ENCODE assay signal across 13 cellular contexts in genomic region chr9:113464672-113465271, GRCh38. TPM values are rescaled to one million over a fixed set of nuclear protein-coding genes. Genes with fewer than 3 reads are reported as not detected.
DNase-seq lines count a peak whose midpoint lies in the region; ATAC-seq and TF ChIP-seq lines count a peak whose summit lies in the region.
"Had no signal": no experiment of that assay in that cellular context is flagged by ENCODE, and none has a peak within 500 bp of the region (broad histone marks: within the 10 kb centered on the region; RNA-seq: fewer than 3 reads in every experiment).

No MANE protein-coding gene starts in this region.

- no peak overlapping the region for H3K27ac Mint-ChIP-seq in progenitor cell of endocrine pancreas
- no peak overlapping the region for H3K27ac Mint-ChIP-seq in CD4-positive, alpha-beta T cell
- H3K27ac Mint-ChIP-seq: activated CD4-positive, alpha-beta memory T cell treated with anti-CD3 and anti-CD28 coated beads, Interleukin-2, amount 10 ng/mL, durations not matched to agents 7 days and 5 days; activated naive CD4-positive, alpha-beta T cell treated with anti-CD3 and anti-CD28 coated beads, Interleukin-2, amount 10 ng/mL, durations not matched to agents 7 days and 5 days had no signal

- H3K36me3 Mint-ChIP-seq in progenitor cell of endocrine pancreas (ENCODE audit: insufficient read depth): peaks cover 2% of the 10 kb centered on the region
- no peaks in the 10 kb centered on the region for H3K36me3 Mint-ChIP-seq in CD4-positive, alpha-beta T cell (ENCODE audit: low read depth)
- H3K36me3 Mint-ChIP-seq: activated naive CD4-positive, alpha-beta T cell treated with anti-CD3 and anti-CD28 coated beads, Interleukin-2, amount 10 ng/mL, durations not matched to agents 7 days and 5 days had no signal

- DNase-seq in BE2C: no peak
- DNase-seq in IMR-90: no peak
- no peak for DNase-seq in fibroblast of lung (ENCODE audit: low read depth in 2 of 2)
- no peak for DNase-seq in progenitor cell of endocrine pancreas (ENCODE audit: low spot score, unreplicated experiment)
- DNase-seq in uterus: no peak
- DNase-seq in CD4-positive, alpha-beta T cell: no peak
- DNase-seq in AML-193 (lab: John Stamatoyannopoulos, UW): no peak
- no peak for DNase-seq in NCI-H1417 (lab: John Stamatoyannopoulos, UW)
- DNase-seq: activated CD4-positive, alpha-beta memory T cell treated with anti-CD3 and anti-CD28 coated beads, Interleukin-2, amount 10 ng/mL, durations not matched to agents 7 days and 5 days; activated naive CD4-positive, alpha-beta T cell treated with anti-CD3 and anti-CD28 coated beads, Interleukin-2, amount 10 ng/mL, durations not matched to agents 7 days and 5 days; NCI-H2227 treated with DMSO at 0.1 percent for 48 hours; Peyer's patch; stimulated activated CD4-positive, alpha-beta T cell treated with anti-CD3 and anti-CD28 coated beads, Interleukin-15, amount 100 ng/mL, for 24 hours had no signal

- no peak overlapping the region for H2BK15ac ChIP-seq in IMR-90 (ENCODE audit: low read depth, low read length)

- H3K4me2 ChIP-seq in IMR-90 (ENCODE audit: low read depth, low read length) (no peak overlapping the region), fibroblast of lung (ENCODE audit: extremely low read depth, insufficient read depth, low read length) (peak overlapping the region; percentile 45)

- H3K4me3 ChIP-seq in BE2C (ENCODE audit: low read depth, low read length) (peak overlapping the region; percentile 80), IMR-90 (ENCODE audit: insufficient read depth, low read depth, low read length) (no peak overlapping the region), fibroblast of lung (replicated peaks in 1 of 4; ENCODE audit: control extremely low read depth in 1 of 4, insufficient read depth in 1 of 4, low read depth in 3 of 4, low read length in 4 of 4) (no peak overlapping the region), uterus (no peak overlapping the region)

- no peak overlapping the region for H3K18ac ChIP-seq in IMR-90 (ENCODE audit: low read depth, low read length)

- peaks cover 33% of the 10 kb centered on the region for H3K4me1 Mint-ChIP-seq in progenitor cell of endocrine pancreas (ENCODE audit: low read depth)
- H3K4me1 Mint-ChIP-seq in CD4-positive, alpha-beta T cell (ENCODE audit: low read depth): no peaks in the 10 kb centered on the region
- H3K4me1 Mint-ChIP-seq: activated CD4-positive, alpha-beta memory T cell treated with anti-CD3 and anti-CD28 coated beads, Interleukin-2, amount 10 ng/mL, durations not matched to agents 7 days and 5 days; activated naive CD4-positive, alpha-beta T cell treated with anti-CD3 and anti-CD28 coated beads, Interleukin-2, amount 10 ng/mL, durations not matched to agents 7 days and 5 days had no signal

- ATAC-seq in IMR-90 (ENCODE audit: low read depth): no peak
- ATAC-seq in CD4-positive, alpha-beta T cell (ENCODE audit: poor library complexity): no peak

- CTCF ChIA-PET in IMR-90 (lab: Yijun Ruan, JAX): no interaction called here
- CTCF ChIA-PET in CD4-positive, alpha-beta T cell (lab: Charles Lee): no interaction called here

- no peaks in the 10 kb centered on the region for H3K79me2 ChIP-seq in fibroblast of lung (ENCODE audit: control insufficient read depth, insufficient read depth, low read length)

- H4K20me1 ChIP-seq in IMR-90 (ENCODE audit: insufficient read depth, low read length): no peaks in the 10 kb centered on the region
- no peaks in the 10 kb centered on the region for H4K20me1 ChIP-seq in fibroblast of lung (ENCODE audit: control insufficient read depth, extremely low read depth, insufficient read depth, low read length)

- H2BK120ac ChIP-seq in IMR-90 (ENCODE audit: low read depth, low read length): no peak overlapping the region

- dilution Hi-C loops in IMR-90 (cut with HindIII; ENCODE audit: low sequenced_read_pairs, unreplicated experiment): no loop called here

- WGBS in IMR-90 (ENCODE audit: extremely low coverage in 2 of 2, insufficient read length in 1 of 2), 2 experiments: 100% methylated on average over 1 of the region's 5 CpGs; no CpG with 5 or more reads in 1 of the 2 experiments

- H3K9me1 ChIP-seq in IMR-90 (ENCODE audit: insufficient read depth, low read length): no peaks in the 10 kb centered on the region; the same call in 1 of the 2 replicates

- H4K91ac ChIP-seq in IMR-90 (ENCODE audit: insufficient read depth, low read depth, low read length): no peak overlapping the region

- in situ Hi-C loops in IMR-90 (cut with MboI; ENCODE audit: low sequenced_read_pairs): no loop called here

- no peak overlapping the region for H2AK9ac ChIP-seq in IMR-90 (replicated peaks; ENCODE audit: low read depth, low read length, poor library complexity)

- no peak overlapping the region for H3K4ac ChIP-seq in IMR-90 (ENCODE audit: low read depth, low read length)

- H3K27me3 Mint-ChIP-seq in progenitor cell of endocrine pancreas: peaks cover 16% of the 10 kb centered on the region
- H3K27me3 Mint-ChIP-seq in CD4-positive, alpha-beta T cell: no peaks in the 10 kb centered on the region
- H3K27me3 Mint-ChIP-seq: activated CD4-positive, alpha-beta memory T cell treated with anti-CD3 and anti-CD28 coated beads, Interleukin-2, amount 10 ng/mL, durations not matched to agents 7 days and 5 days had no signal

- H3K36me3 ChIP-seq in BE2C (no peaks in the 10 kb centered on the region), IMR-90 (ENCODE audit: control insufficient read depth, insufficient read depth, low read length) (no peaks in the 10 kb centered on the region), fibroblast of lung (ENCODE audit: control insufficient read depth, insufficient read depth, low read length) (no peaks in the 10 kb centered on the region), uterus (no peaks in the 10 kb centered on the region)
- H3K36me3 ChIP-seq: Peyer's patch had no signal

- H4K5ac ChIP-seq in IMR-90 (ENCODE audit: low read depth, low read length): no peak overlapping the region

- H2BK20ac ChIP-seq in IMR-90 (ENCODE audit: low read depth, low read length): no peak overlapping the region

- H3K79me1 ChIP-seq in IMR-90 (ENCODE audit: low read depth in 1 of 2, low read length in 2 of 2): no peaks in the 10 kb centered on the region

- H3K23ac ChIP-seq in IMR-90 (ENCODE audit: low read depth, low read length): no peak overlapping the region

- H2BK5ac ChIP-seq in IMR-90 (ENCODE audit: low read depth, low read length, poor library complexity, severe bottlenecking): no peak overlapping the region

- H3K4me1 ChIP-seq in BE2C (no peaks in the 10 kb centered on the region), IMR-90 (ENCODE audit: control insufficient read depth, insufficient read depth, low read length) (peaks cover 6% of the 10 kb centered on the region; the same call in 1 of the 2 replicates), fibroblast of lung (ENCODE audit: control insufficient read depth, extremely low read depth, insufficient read depth, low read length) (peaks cover 2% of the 10 kb centered on the region), uterus (no peaks in the 10 kb centered on the region)

- H3K14ac ChIP-seq in IMR-90 (replicated peaks; ENCODE audit: low read depth, low read length): 0 out of 2 replicates have a peak overlapping the region, but pooled peaks have one; percentile 11

- H3K9me3 Mint-ChIP-seq in progenitor cell of endocrine pancreas (ENCODE audit: low read depth): no peaks in the 10 kb centered on the region
- H3K9me3 Mint-ChIP-seq in CD4-positive, alpha-beta T cell: peaks cover 5% of the 10 kb centered on the region

- no peak for TF ChIP-seq CTCF in BE2C (IDR thresholded peaks at IDR 0.05; ENCODE audit: low read depth, low read length)
- TF ChIP-seq CTCF in IMR-90 (conservative IDR thresholded peaks at IDR 0.05; ENCODE audit: low read depth, low read length): no peak
- no peak for TF ChIP-seq CTCF in fibroblast of lung (conservative IDR thresholded peaks at IDR 0.05 in 1 of 2, IDR thresholded peaks at IDR 0.05 in 1 of 2; ENCODE audit: low read depth in 1 of 2, low read length in 2 of 2)
- TF ChIP-seq CTCF in progenitor cell of endocrine pancreas (IDR thresholded peaks at IDR 0.05; ENCODE audit: unreplicated experiment): no peak
- no peak for TF ChIP-seq CTCF in uterus (IDR thresholded peaks at IDR 0.05)
- no peak for TF ChIP-seq CTCF in CD4-positive, alpha-beta T cell (IDR thresholded peaks at IDR 0.05)

- no peak overlapping the region for H3K9ac ChIP-seq in IMR-90 (ENCODE audit: low read depth, low read length)
- no peak overlapping the region for H3K9ac ChIP-seq in fibroblast of lung (ENCODE audit: insufficient read depth, low read length)

- H3K4me3 Mint-ChIP-seq in progenitor cell of endocrine pancreas (ENCODE audit: low read depth): peak overlapping the region; percentile 77
- H3K4me3 Mint-ChIP-seq in CD4-positive, alpha-beta T cell: no peak overlapping the region
- H3K4me3 Mint-ChIP-seq: activated CD4-positive, alpha-beta memory T cell treated with anti-CD3 and anti-CD28 coated beads, Interleukin-2, amount 10 ng/mL, durations not matched to agents 7 days and 5 days; activated naive CD4-positive, alpha-beta T cell treated with anti-CD3 and anti-CD28 coated beads, Interleukin-2, amount 10 ng/mL, durations not matched to agents 7 days and 5 days had no signal

- H3K9me3 ChIP-seq in BE2C (no peaks in the 10 kb centered on the region), IMR-90 (ENCODE audit: control insufficient read depth, insufficient read depth, low read length) (no peaks in the 10 kb centered on the region), fibroblast of lung (ENCODE audit: control insufficient read depth, insufficient read depth, low read depth, low read length) (no peaks in the 10 kb centered on the region), uterus (no peaks in the 10 kb centered on the region)
- no peaks in the 10 kb centered on the region for H3K9me3 ChIP-seq in CD4-positive, alpha-beta T cell (ENCODE audit: control insufficient read depth, low read length)
- H3K9me3 ChIP-seq: Peyer's patch had no signal

- no peaks in the 10 kb centered on the region for H3K27me3 ChIP-seq in BE2C
- H3K27me3 ChIP-seq in IMR-90 (ENCODE audit: control insufficient read depth, insufficient read depth, low read length): peaks cover 15% of the 10 kb centered on the region
- peaks cover 2% of the 10 kb centered on the region for H3K27me3 ChIP-seq in fibroblast of lung (ENCODE audit: control insufficient read depth, insufficient read depth, low read length)
- H3K27me3 ChIP-seq in uterus: no peaks in the 10 kb centered on the region
- no peaks in the 10 kb centered on the region for H3K27me3 ChIP-seq in CD4-positive, alpha-beta T cell (ENCODE audit: control insufficient read depth, insufficient read depth, low read length)
- H3K27me3 ChIP-seq: Peyer's patch had no signal

- no peak overlapping the region for H4K8ac ChIP-seq in IMR-90 (ENCODE audit: low read depth in 2 of 2, low read length in 2 of 2)

- POLR2A ChIA-PET in IMR-90 (lab: Charles Lee; ENCODE audit: unreplicated experiment): no interaction called here
- POLR2A ChIA-PET in CD4-positive, alpha-beta T cell (lab: Charles Lee): no interaction called here

- intact Hi-C loops in IMR-90 (cut with micrococcal nuclease): no loop called here
- intact Hi-C loops in uterus (cut with DNase I; ENCODE audit: low total_unique reads): no loop called here
- intact Hi-C loops in CD4-positive, alpha-beta T cell (cut with DNase I, micrococcal nuclease): no loop called here

- TF ChIP-seq POLR2A in IMR-90 (IDR thresholded peaks at IDR 0.05; ENCODE audit: low read depth, low read length) (no peak), uterus (IDR thresholded peaks at IDR 0.05) (no peak)

- no TSS peak for BruUV-seq in IMR-90 (replicated peaks; lab: Mats Ljungman, UMichigan)

- no peak overlapping the region for H3K27ac ChIP-seq in IMR-90 (ENCODE audit: insufficient read depth, low read length)
- no peak overlapping the region for H3K27ac ChIP-seq in fibroblast of lung (ENCODE audit: insufficient read depth, low read length)
- no peak overlapping the region for H3K27ac ChIP-seq in uterus
- no peak overlapping the region for H3K27ac ChIP-seq in CD4-positive, alpha-beta T cell (ENCODE audit: low read depth, low read length)

- H3K56ac ChIP-seq in IMR-90 (ENCODE audit: extremely low read depth, insufficient read depth, low read length): no peak overlapping the region

- no peak for TF ChIP-seq RAD21 in IMR-90 (IDR thresholded peaks at IDR 0.05; ENCODE audit: low read length)

- H2AFZ ChIP-seq in IMR-90 (replicated peaks; ENCODE audit: low read length, poor library complexity): no peak overlapping the region
- H2AFZ ChIP-seq in fibroblast of lung (ENCODE audit: low read length): no peak overlapping the region

- H2AK5ac ChIP-seq in IMR-90 (ENCODE audit: low read depth, low read length): no peak overlapping the region

RNA-seq across cellular contexts. Expression of gene RGS3, which starts 1.2 kb away (rescaled TPM):
- polyA plus RNA-seq in BE2C (2012; ENCODE audit: insufficient read depth, insufficient read length, low read depth): 103 TPM
- total RNA-seq in IMR-90 (2012; rRNA removed) (51.8 and 53.3 TPM in 2 replicates), fibroblast of lung (49.8 and 74.3 TPM in 2 replicates), progenitor cell of endocrine pancreas (39.3 and 44.2 TPM in 2 replicates), uterus (10 to 100 TPM; 16.2 to 75.6 (median 54.9) TPM)
- polyA plus RNA-seq in IMR-90 (2012; rRNA removed) (65.6 and 68.7 TPM in 2 replicates), fibroblast of lung (48.1 and 58.4 TPM in 2 replicates)
- 40.0 and 73.3 TPM in 2 replicates for polyA plus RNA-seq in IMR-90 (2012; cell fraction: cytosol; rRNA removed)
- polyA plus RNA-seq in IMR-90 (2012; cell fraction: nucleus; rRNA removed; ENCODE audit: low replicate concordance): 93.2 and 94.6 TPM in 2 replicates
- polyA plus RNA-seq in fibroblast of lung (2012): 43.9 and 59.7 TPM in 2 replicates
- polyA minus RNA-seq in fibroblast of lung (ENCODE audit: low replicate concordance): 35.9 and 49.6 TPM in 2 replicates
- 1 to 10 TPM; 6.1 to 7.5 TPM for total RNA-seq in CD4-positive, alpha-beta T cell

RNA-seq across cellular contexts. Expression of gene C9orf43, which starts 54.2 kb away (rescaled TPM):
- 3.3 TPM for polyA plus RNA-seq in BE2C (2012; ENCODE audit: insufficient read depth, insufficient read length, low read depth)
- 0.28 and 0.36 TPM in 2 replicates for total RNA-seq in IMR-90 (2012; rRNA removed)
- 0.24 and 0.46 TPM in 2 replicates for polyA plus RNA-seq in IMR-90 (2012; rRNA removed)
- 0.03 and 0.18 TPM in 2 replicates for polyA plus RNA-seq in IMR-90 (2012; cell fraction: cytosol; rRNA removed)
- 0.28 and 0.56 TPM in 2 replicates for polyA plus RNA-seq in IMR-90 (2012; cell fraction: nucleus; rRNA removed; ENCODE audit: low replicate concordance)
- total RNA-seq in fibroblast of lung: 0.50 and 0.51 TPM in 2 replicates
- 0.25 and 0.61 TPM in 2 replicates for polyA plus RNA-seq in fibroblast of lung
- 0.26 and 0.35 TPM in 2 replicates for polyA plus RNA-seq in fibroblast of lung (2012)
- not detected in 2 replicates for polyA minus RNA-seq in fibroblast of lung (ENCODE audit: low replicate concordance)
- total RNA-seq in progenitor cell of endocrine pancreas: 0.51 and 1.6 TPM in 2 replicates
- total RNA-seq in uterus: 1 to 10 TPM in 1 of 4 donors, under 1 TPM in 2, not detected in 1; 0.21 to 3.3 (median 0.58) TPM
- under 1 TPM; 0.60 to 0.95 TPM for total RNA-seq in CD4-positive, alpha-beta T cell

RNA-seq across cellular contexts. Expression of gene POLE3, which starts 54.3 kb away (rescaled TPM):
- 154 TPM for polyA plus RNA-seq in BE2C (2012; ENCODE audit: insufficient read depth, insufficient read length, low read depth)
- 43.0 and 48.3 TPM in 2 replicates for total RNA-seq in IMR-90 (2012; rRNA removed)
- polyA plus RNA-seq in IMR-90 (2012; rRNA removed): 33.4 and 34.8 TPM in 2 replicates
- 14.6 and 19.9 TPM in 2 replicates for polyA plus RNA-seq in IMR-90 (2012; cell fraction: cytosol; rRNA removed)
- 35.9 and 55.9 TPM in 2 replicates for polyA plus RNA-seq in IMR-90 (2012; cell fraction: nucleus; rRNA removed; ENCODE audit: low replicate concordance)
- total RNA-seq in fibroblast of lung: 17.3 and 22.6 TPM in 2 replicates
- polyA plus RNA-seq in fibroblast of lung: 45.9 and 68.5 TPM in 2 replicates
- polyA plus RNA-seq in fibroblast of lung (2012): 30.1 and 45.2 TPM in 2 replicates
- polyA minus RNA-seq in fibroblast of lung (ENCODE audit: low replicate concordance): 13.2 and 26.3 TPM in 2 replicates
- 36.6 and 40.5 TPM in 2 replicates for total RNA-seq in progenitor cell of endocrine pancreas
- total RNA-seq in uterus: 10 to 100 TPM in 3 of 4 donors, 1 to 10 TPM in 1; 6.5 to 46.4 (median 20.4) TPM
- 10 to 100 TPM; 63.6 to 64.9 TPM for total RNA-seq in CD4-positive, alpha-beta T cell
